Comparison of ENCODE assay signal across 15 cellular contexts in the genomic region with DNA sequence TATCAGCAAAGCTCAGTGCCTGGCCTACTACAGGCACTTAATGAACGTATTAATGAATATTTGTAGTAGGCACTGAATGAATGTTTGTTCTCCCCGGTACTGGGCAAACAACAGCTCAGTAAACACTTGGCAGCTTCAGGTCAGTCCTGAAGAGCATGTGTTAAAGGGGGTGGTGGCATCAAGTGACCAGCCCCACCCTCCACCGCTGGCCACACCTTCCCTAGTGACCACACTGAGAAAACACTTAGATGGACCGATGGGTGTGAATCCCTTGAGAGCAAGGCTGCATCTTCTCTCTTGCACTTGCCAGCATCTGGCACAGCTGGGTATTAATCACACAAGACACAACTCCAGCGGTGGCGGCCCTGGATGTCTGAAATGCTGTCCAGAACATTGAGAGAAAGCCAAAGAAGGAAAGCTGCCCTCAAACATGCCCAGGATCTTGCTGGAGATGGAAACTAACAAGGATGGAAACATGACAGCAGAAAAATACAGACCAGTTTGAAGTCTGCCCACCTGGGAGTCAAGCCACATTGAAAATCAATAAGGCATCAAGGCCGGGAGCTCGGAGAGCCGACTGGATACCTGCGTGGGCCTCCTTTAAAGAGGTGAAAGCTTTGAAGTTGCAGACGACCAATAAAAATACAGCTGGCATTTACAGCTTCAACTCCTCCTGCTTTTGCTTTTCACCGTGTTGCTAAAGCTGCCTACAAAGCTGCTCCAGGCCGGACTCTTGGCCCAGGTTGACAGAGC.
DNase-seq lines count a peak whose midpoint lies in the region; ATAC-seq and TF ChIP-seq lines count a peak whose summit lies in the region.
"Had no signal": no experiment of that assay in that cellular context is flagged by ENCODE, and none has a peak within 500 bp of the region (broad histone marks: within the 10 kb centered on the region; RNA-seq: fewer than 3 reads in every experiment).

No MANE protein-coding gene starts in this region.

- H3K27me3 Mint-ChIP-seq in activated CD8-positive, alpha-beta T cell treated with anti-CD3 and anti-CD28 coated beads, Interleukin-2, amount 10 ng/mL, durations not matched to agents 7 days and 5 days (ENCODE audit: low read depth), result peaks cover 5% of the 10 kb centered on the region

- ATAC-seq in body of pancreas (peak; percentile 64), mucosa of descending colon (peak; percentile 30), HG03039 (IDR thresholded peaks at IDR 0.05; ENCODE audit: unreplicated experiment) (no peak)
- ATAC-seq in activated CD8-positive, alpha-beta T cell treated with anti-CD3 and anti-CD28 coated beads, Interleukin-2, amount 10 ng/mL, durations not matched to agents 7 days and 5 days, result no peak

- WGBS in body of pancreas, 2 donors, result 19 to 30% methylated on average over 12 to 13 of the region's 13 CpGs

- CTCF ChIA-PET in activated CD8-positive, alpha-beta T cell treated with anti-CD3 and anti-CD28 coated beads, Interleukin-2, amount 10 ng/mL, durations not matched to agents 7 days and 5 days (lab: Charles Lee), result interaction anchor here (0.9 kb wide), 1 partner anchor 306 kb away, joined by 3 read pairs; no protein-coding TSS in a partner anchor
- CTCF ChIA-PET in A673 (lab: Charles Lee), result no interaction called here

- H3K36me3 ChIP-seq in BLaER1 treated with 17β-estradiol and CSF1 and Interleukin-3, amounts not matched to agents 10 nM and 100 nM, result no peaks in the 10 kb centered on the region
- no peaks in the 10 kb centered on the region for H3K36me3 ChIP-seq in MG63
- no peaks in the 10 kb centered on the region for H3K36me3 ChIP-seq in body of pancreas (replicated peaks in 1 of 2; ENCODE audit: insufficient read depth in 1 of 2, low read depth in 2 of 2)
- no peaks in the 10 kb centered on the region for H3K36me3 ChIP-seq in mucosa of descending colon (ENCODE audit: low read depth)
- no peaks in the 10 kb centered on the region for H3K36me3 ChIP-seq in A673 (ENCODE audit: insufficient read depth, low read length, poor library complexity, severe bottlenecking)
- H3K36me3 ChIP-seq: brain microvascular endothelial cell, SJCRH30 had no signal

- peak overlapping the region in 7 of 11 experiments; percentile 20 to 37 (median 33); a peak in 8 of 22 replicates for H3K4me2 ChIP-seq in BLaER1 treated with 17β-estradiol and CSF1 and Interleukin-3, amounts not matched to agents 10 nM and 100 nM

- intact Hi-C loops in body of pancreas (cut with DNase I) (no loop called here), mucosa of descending colon (cut with DNase I, micrococcal nuclease) (no loop called here), A673 (cut with micrococcal nuclease; ENCODE audit: unreplicated experiment) (no loop called here)

- no peak overlapping the region; a peak in 1 of 22 replicates for H3K9ac ChIP-seq in BLaER1 treated with 17β-estradiol and CSF1 and Interleukin-3, amounts not matched to agents 10 nM and 100 nM

- peak overlapping the region in 3 of 11 experiments; percentile 1 to 32 (median 1); a peak in 2 of 22 replicates for H3K27ac ChIP-seq in BLaER1 treated with 17β-estradiol and CSF1 and Interleukin-3, amounts not matched to agents 10 nM and 100 nM
- H3K27ac ChIP-seq in body of pancreas, result peak overlapping the region in 1 of 4 donors; percentile 18
- no peak overlapping the region for H3K27ac ChIP-seq in A673 (ENCODE audit: low read depth, low read length, poor library complexity, severe bottlenecking)
- H3K27ac ChIP-seq: brain microvascular endothelial cell, SJCRH30 had no signal

- peaks cover 5 to 40% (median 26%) of the 10 kb centered on the region in 10 experiments; a peak in 16 of 20 replicates for H3K4me1 ChIP-seq in BLaER1 treated with 17β-estradiol and CSF1 and Interleukin-3, amounts not matched to agents 10 nM and 100 nM
- H3K4me1 ChIP-seq in body of pancreas (peaks cover 27% of the 10 kb centered on the region), mucosa of descending colon (ENCODE audit: low read depth) (no peaks in the 10 kb centered on the region), A673 (ENCODE audit: insufficient read depth, low read length, poor library complexity, severe bottlenecking) (no peaks in the 10 kb centered on the region)
- H3K4me1 ChIP-seq: SJCRH30 had no signal

- H3K4me1 Mint-ChIP-seq in activated CD8-positive, alpha-beta T cell treated with anti-CD3 and anti-CD28 coated beads, Interleukin-2, amount 10 ng/mL, durations not matched to agents 7 days and 5 days (ENCODE audit: low read depth), result no peaks in the 10 kb centered on the region
- H3K4me1 Mint-ChIP-seq: immature natural killer cell had no signal

- H3K9me3 ChIP-seq in BLaER1 treated with 17β-estradiol and CSF1 and Interleukin-3, amounts not matched to agents 10 nM and 100 nM (replicated peaks in 1 of 11), result peaks cover 0 to 8% (median 0%) of the 10 kb centered on the region in 11 experiments; a peak in 2 of 22 replicates
- H3K9me3 ChIP-seq in MG63 (no peaks in the 10 kb centered on the region), body of pancreas (no peaks in the 10 kb centered on the region), mucosa of descending colon (no peaks in the 10 kb centered on the region), A673 (ENCODE audit: low read depth, low read length, poor library complexity, severe bottlenecking) (no peaks in the 10 kb centered on the region)
- H3K9me3 ChIP-seq: SJCRH30 had no signal

- no peaks in the 10 kb centered on the region for H3K9me3 Mint-ChIP-seq in activated CD8-positive, alpha-beta T cell treated with anti-CD3 and anti-CD28 coated beads, Interleukin-2, amount 10 ng/mL, durations not matched to agents 7 days and 5 days (ENCODE audit: insufficient read depth)

- H3K36me3 Mint-ChIP-seq in activated CD8-positive, alpha-beta T cell treated with anti-CD3 and anti-CD28 coated beads, Interleukin-2, amount 10 ng/mL, durations not matched to agents 7 days and 5 days (ENCODE audit: low read depth), result no peaks in the 10 kb centered on the region
- H3K36me3 Mint-ChIP-seq: immature natural killer cell had no signal

- H3K27me3 ChIP-seq in BLaER1 treated with 17β-estradiol and CSF1 and Interleukin-3, amounts not matched to agents 10 nM and 100 nM, result no peaks in the 10 kb centered on the region
- H3K27me3 ChIP-seq in MG63 (no peaks in the 10 kb centered on the region), body of pancreas (no peaks in the 10 kb centered on the region), A673 (replicated peaks; ENCODE audit: insufficient read depth, low read depth, low read length, poor library complexity) (no peaks in the 10 kb centered on the region)
- H3K27me3 ChIP-seq: brain microvascular endothelial cell, SJCRH30 had no signal

- H3K27ac Mint-ChIP-seq in activated CD8-positive, alpha-beta T cell treated with anti-CD3 and anti-CD28 coated beads, Interleukin-2, amount 10 ng/mL, durations not matched to agents 7 days and 5 days, result no peak overlapping the region
- H3K27ac Mint-ChIP-seq: B cell, immature natural killer cell had no signal

- no peak overlapping the region for H3K4me3 ChIP-seq in BLaER1 treated with 17β-estradiol and CSF1 and Interleukin-3, amounts not matched to agents 10 nM and 100 nM
- H3K4me3 ChIP-seq in MG63 (no peak overlapping the region), body of pancreas (no peak overlapping the region), mucosa of descending colon (no peak overlapping the region), A673 (ENCODE audit: low read depth, low read length, poor library complexity, severe bottlenecking) (no peak overlapping the region)
- H3K4me3 ChIP-seq: SJCRH30 had no signal

- no peak for TF ChIP-seq POLR2A in body of pancreas (IDR thresholded peaks at IDR 0.05)

- no peak overlapping the region for H3K4me3 Mint-ChIP-seq in activated CD8-positive, alpha-beta T cell treated with anti-CD3 and anti-CD28 coated beads, Interleukin-2, amount 10 ng/mL, durations not matched to agents 7 days and 5 days
- H3K4me3 Mint-ChIP-seq: B cell, immature natural killer cell had no signal

- DNase-seq in MG63 (peak; percentile 69), body of pancreas (peak; percentile 22 to 63 (median 30)), mucosa of descending colon (peak in 1 of 3 donors; percentile 2), activated T-cell treated with anti-CD3 and anti-CD28 coated beads for 4 hours (no peak), A673 (ENCODE audit: low spot score) (no peak)
- no peak for DNase-seq in activated CD8-positive, alpha-beta T cell treated with anti-CD3 and anti-CD28 coated beads, Interleukin-2, amount 10 ng/mL, durations not matched to agents 7 days and 5 days
- DNase-seq: activated CD8-positive, alpha-beta memory T cell treated with anti-CD3 and anti-CD28 coated beads for 24 hours; brain microvascular endothelial cell; effector CD4-positive, alpha-beta T cell; immature natural killer cell; NCI-H1092 had no signal

- POLR2A ChIA-PET in activated CD8-positive, alpha-beta T cell treated with anti-CD3 and anti-CD28 coated beads, Interleukin-2, amount 10 ng/mL, durations not matched to agents 7 days and 5 days (lab: Charles Lee), result no interaction called here
- POLR2A ChIA-PET in A673 (lab: Charles Lee; ENCODE audit: low non-redundant PET), result interaction anchor here (0.6 kb wide), 1 partner anchor 52 kb away, joined by 3 read pairs; no protein-coding TSS in a partner anchor

- TF ChIP-seq CTCF in body of pancreas (IDR thresholded peaks at IDR 0.05), result no peak
- TF ChIP-seq CTCF in mucosa of descending colon (IDR thresholded peaks at IDR 0.05), result no peak
- TF ChIP-seq CTCF in A673 (conservative IDR thresholded peaks at IDR 0.05; ENCODE audit: low read depth, low read length), result no peak

- H4K20me1 ChIP-seq in BLaER1 treated with 17β-estradiol and CSF1 and Interleukin-3, amounts not matched to agents 10 nM and 100 nM, result no peaks in the 10 kb centered on the region

- BruUV-seq in A673 (replicated peaks; lab: Mats Ljungman, UMichigan), result no TSS peak

Comparison
In these comparisons a context has a peak if more than half of its experiments do, and no peak if none do; other contexts are left out.
1. DNase-seq: peak in MG63 (single experiment) and body of pancreas (4 of 4); none in activated T-cell treated with anti-CD3 and anti-CD28 coated beads for 4 hours (single experiment), activated CD8-positive, alpha-beta T cell treated with anti-CD3 and anti-CD28 coated beads, Interleukin-2, amount 10 ng/mL, durations not matched to agents 7 days and 5 days (single experiment) and A673 (single experiment).
2. ATAC-seq: peak in body of pancreas (single experiment) and mucosa of descending colon (single experiment); none in HG03039 (single experiment) and activated CD8-positive, alpha-beta T cell treated with anti-CD3 and anti-CD28 coated beads, Interleukin-2, amount 10 ng/mL, durations not matched to agents 7 days and 5 days (single experiment).